In genomic region chr1:241531195-241532172, GRCh38 we compare ENCODE assay signal across 1 cellular context.
A peak's percentile ranks its signal among the peaks of the same experiment; 100 is the strongest.
TF ChIP-seq lines count a peak whose summit lies in the region.

No MANE protein-coding gene starts in this region.

TF ChIP-seq in K562, 482 proteins besides CTCF, POLR2A, EP300 and RAD21 (continued from another document):
- no peak for TF ChIP-seq ZNF407 (IDR thresholded peaks at IDR 0.05; ENCODE audit: low read depth)
- TF ChIP-seq CBX2 (IDR thresholded peaks at IDR 0.05; ENCODE audit: insufficient read depth, low read length, poor library complexity, severe bottlenecking) = no peak
- TF ChIP-seq ERF (CRISPR knock-in tag; IDR thresholded peaks at IDR 0.05) = no peak
- TF ChIP-seq FOXA1 (IDR thresholded peaks at IDR 0.05; ENCODE audit: borderline replicate concordance) = 0 out of 2 replicates have a peak, but pooled peaks have one; percentile 5
- TF ChIP-seq ADNP (tag; IDR thresholded peaks at IDR 0.05) = peak; percentile 70
- TF ChIP-seq CC2D1A (IDR thresholded peaks at IDR 0.05) = peak; percentile 56
- peak; percentile 63; the same call in 1 of the 2 replicates for TF ChIP-seq GABPB1 (CRISPR knock-in tag; IDR thresholded peaks at IDR 0.05)
- peak; percentile 58 for TF ChIP-seq EP400 (IDR thresholded peaks at IDR 0.05)
- no peak for TF ChIP-seq ETS2 (tag; IDR thresholded peaks at IDR 0.05; ENCODE audit: borderline replicate concordance, poor library complexity, severe bottlenecking)
- peak; percentile 46; the same call in 1 of the 2 replicates for TF ChIP-seq ZNF24 (IDR thresholded peaks at IDR 0.05)
- TF ChIP-seq TRIM28 (IDR thresholded peaks at IDR 0.05) = no peak; the same call in 1 of the 2 replicates
- TF ChIP-seq DMBX1 (CRISPR knock-in tag; IDR thresholded peaks at IDR 0.05; ENCODE audit: borderline replicate concordance) = no peak
- TF ChIP-seq ZBTB17 (CRISPR knock-in tag; IDR thresholded peaks at IDR 0.05) = no peak
- TF ChIP-seq THRB (CRISPR knock-in tag; conservative IDR thresholded peaks at IDR 0.05) = 0 out of 2 replicates have a peak, but pooled peaks have one; percentile 25
- TF ChIP-seq NCOA4 (IDR thresholded peaks at IDR 0.05; ENCODE audit: partially characterized antibody) = no peak
- TF ChIP-seq MAFF (IDR thresholded peaks at IDR 0.05; ENCODE audit: low read length) = 0 out of 2 replicates have a peak, but pooled peaks have one; percentile 1
- peak; percentile 95 for TF ChIP-seq ZNF384 (IDR thresholded peaks at IDR 0.05; ENCODE audit: low read depth, low read length)
- TF ChIP-seq HDAC8 (tag; IDR thresholded peaks at IDR 0.05) = no peak
- TF ChIP-seq ZNF609 (CRISPR knock-in tag; IDR thresholded peaks at IDR 0.05; ENCODE audit: borderline replicate concordance) = no peak
- TF ChIP-seq MEF2D (tag; conservative IDR thresholded peaks at IDR 0.05; ENCODE audit: low read depth) = peak; percentile 91
- no peak for TF ChIP-seq FOXO4 (CRISPR knock-in tag; IDR thresholded peaks at IDR 0.05)
- peak; percentile 94 for TF ChIP-seq DEAF1 (CRISPR knock-in tag; IDR thresholded peaks at IDR 0.05)
- no peak for TF ChIP-seq CREBBP (IDR thresholded peaks at IDR 0.05; ENCODE audit: low read depth, low read length)
